20 cellular contexts compared by ENCODE assay signal in genomic region chr20:13341737-13342393, GRCh38.
DNase-seq lines count a peak whose midpoint lies in the region; ATAC-seq and TF ChIP-seq lines count a peak whose summit lies in the region.
"Had no signal": no experiment of that assay in that cellular context is flagged by ENCODE, and none has a peak within 500 bp of the region (broad histone marks: within the 10 kb centered on the region; RNA-seq: fewer than 3 reads in every experiment).

No MANE protein-coding gene starts in this region.

- CTCF ChIA-PET in HEK293T (lab: Yijun Ruan, JAX) = no interaction called here

- POLR2A ChIA-PET in HEK293T (lab: Yijun Ruan, JAX) = no interaction called here

- H3K27me3 ChIP-seq in smooth muscle cell (ENCODE audit: low read depth) (no peaks in the 10 kb centered on the region), spleen (replicated peaks in 1 of 7) (no peaks in the 10 kb centered on the region)
- H3K27me3 ChIP-seq: ascending aorta, colonic mucosa, gastrocnemius medialis, ovary had no signal

- H3K27ac ChIP-seq in smooth muscle cell (ENCODE audit: low read depth) (peak overlapping the region; percentile 96), spleen (no peak overlapping the region)
- H3K27ac ChIP-seq: ascending aorta, colonic mucosa, gastrocnemius medialis, ovary, WERI-Rb-1 had no signal

- no peak overlapping the region for H3K9ac ChIP-seq in smooth muscle cell (ENCODE audit: low read depth)

- H3K4me1 Mint-ChIP-seq in stimulated activated memory B cell treated with anti-CD40 and anti-IgM and Interleukin-4, amounts not matched to agents 10 μg/mL and 1 μg/mL and 100 μg/mL, for 72 hours = no peaks in the 10 kb centered on the region

- H3K9me3 Mint-ChIP-seq in stimulated activated memory B cell treated with anti-CD40 and anti-IgM and Interleukin-4, amounts not matched to agents 10 μg/mL and 1 μg/mL and 100 μg/mL, for 72 hours = no peaks in the 10 kb centered on the region
- H3K9me3 Mint-ChIP-seq: type B pancreatic cell had no signal

- 65% methylated on average over 9 of the region's 9 CpGs for WGBS in smooth muscle cell (ENCODE audit: low lambda C conversion rate)
- WGBS in spleen, 5 donors = 82 to 91% (median 84%) methylated on average over 9 of the region's 9 CpGs

- no peak overlapping the region for H2AFZ ChIP-seq in smooth muscle cell (ENCODE audit: low read depth)

- no peaks in the 10 kb centered on the region for H3K9me3 ChIP-seq in smooth muscle cell (replicated peaks; ENCODE audit: low read depth)
- no peaks in the 10 kb centered on the region for H3K9me3 ChIP-seq in spleen
- H3K9me3 ChIP-seq: ascending aorta, colonic mucosa, gastrocnemius medialis, ovary had no signal

- peak overlapping the region; percentile 53 for H3K4me2 ChIP-seq in smooth muscle cell

- no peak overlapping the region for H3K4me3 ChIP-seq in smooth muscle cell
- no peak overlapping the region for H3K4me3 ChIP-seq in spleen
- H3K4me3 ChIP-seq: ascending aorta, colonic mucosa, gastrocnemius medialis, ovary had no signal

- H3K27me3 Mint-ChIP-seq in stimulated activated memory B cell treated with anti-CD40 and anti-IgM and Interleukin-4, amounts not matched to agents 10 μg/mL and 1 μg/mL and 100 μg/mL, for 72 hours = no peaks in the 10 kb centered on the region

- DNase-seq in activated CD4-positive, alpha-beta T cell treated with anti-CD3 and anti-CD28 coated beads for 48 hours = peak; percentile 33
- no peak for DNase-seq in activated CD4-positive, alpha-beta T cell treated with anti-CD3 and anti-CD28 coated beads for 4 hours
- DNase-seq in RPMI8226 (peak; percentile 7), smooth muscle cell (lab: John Stamatoyannopoulos, UW; ENCODE audit: unreplicated experiment) (no peak), HEK293T (ENCODE audit: extremely low spot score) (no peak), spleen (no peak)
- DNase-seq: 8988T; activated gamma-delta T cell treated with Interleukin-2 at 50 U/mL for 16 hours; C1 segment of cervical spinal cord; colonic mucosa; gastrocnemius medialis; H7; NCI-H1417 treated with DMSO at 0.1 percent for 48 hours; NK-92 treated with Interleukin-12 subunit alpha and Interleukin-12 subunit beta, amount 100 ng/mL, for 24 hours; ovary; WERI-Rb-1 had no signal

- intact Hi-C loops in spleen (cut with DNase I; ENCODE audit: low total_unique reads) = no loop called here

- peaks cover 3% of the 10 kb centered on the region for H3F3A ChIP-seq in smooth muscle cell (ENCODE audit: low read depth)

- H3K4me1 ChIP-seq in smooth muscle cell (ENCODE audit: low read depth) (no peaks in the 10 kb centered on the region), spleen (no peaks in the 10 kb centered on the region)
- H3K4me1 ChIP-seq: colonic mucosa, gastrocnemius medialis had no signal

- peak; percentile 54 for ATAC-seq in HG02610 (IDR thresholded peaks at IDR 0.05; ENCODE audit: unreplicated experiment)
- no peak for ATAC-seq in stimulated activated memory B cell treated with anti-CD40 and anti-IgM and Interleukin-4, amounts not matched to agents 10 μg/mL and 1 μg/mL and 100 μg/mL, for 72 hours
- ATAC-seq: gastrocnemius medialis had no signal

- no peak for TF ChIP-seq CTCF in smooth muscle cell (IDR thresholded peaks at IDR 0.05; ENCODE audit: borderline replicate concordance, insufficient read depth, poor library complexity, severe bottlenecking)
- no peak for TF ChIP-seq CTCF in spleen (IDR thresholded peaks at IDR 0.05 in 8 of 11, conservative IDR thresholded peaks at IDR 0.05 in 3 of 11)

- no peaks in the 10 kb centered on the region for H3K36me3 Mint-ChIP-seq in stimulated activated memory B cell treated with anti-CD40 and anti-IgM and Interleukin-4, amounts not matched to agents 10 μg/mL and 1 μg/mL and 100 μg/mL, for 72 hours

- no peaks in the 10 kb centered on the region for H4K20me1 ChIP-seq in smooth muscle cell (ENCODE audit: low read depth)

- H3K27ac Mint-ChIP-seq in stimulated activated memory B cell treated with anti-CD40 and anti-IgM and Interleukin-4, amounts not matched to agents 10 μg/mL and 1 μg/mL and 100 μg/mL, for 72 hours = no peak overlapping the region
- H3K27ac Mint-ChIP-seq: type B pancreatic cell had no signal

- H3K4me3 Mint-ChIP-seq in stimulated activated memory B cell treated with anti-CD40 and anti-IgM and Interleukin-4, amounts not matched to agents 10 μg/mL and 1 μg/mL and 100 μg/mL, for 72 hours = no peak overlapping the region
- H3K4me3 Mint-ChIP-seq: type B pancreatic cell had no signal

- TF ChIP-seq POLR2A in spleen (IDR thresholded peaks at IDR 0.05) = no peak

- H3K79me2 ChIP-seq in smooth muscle cell (ENCODE audit: low read depth) = no peaks in the 10 kb centered on the region

- H3K36me3 ChIP-seq in smooth muscle cell (ENCODE audit: low read depth) (no peaks in the 10 kb centered on the region), spleen (no peaks in the 10 kb centered on the region)
- H3K36me3 ChIP-seq: ascending aorta, colonic mucosa, gastrocnemius medialis, ovary, WERI-Rb-1 had no signal

TF ChIP-seq in HEK293T, 16 proteins besides CTCF, POLR2A, EP300 and RAD21:
- no peak for TF ChIP-seq ELF4 (IDR thresholded peaks at IDR 0.05)
- no peak for TF ChIP-seq LEF1 (IDR thresholded peaks at IDR 0.05; ENCODE audit: borderline replicate concordance)
- TF ChIP-seq CTBP1 (IDR thresholded peaks at IDR 0.05; ENCODE audit: borderline replicate concordance) = no peak
- no peak for TF ChIP-seq ZNF384 (IDR thresholded peaks at IDR 0.05)
- TF ChIP-seq SP1 (IDR thresholded peaks at IDR 0.05) = no peak
- no peak for TF ChIP-seq L3MBTL2 (conservative IDR thresholded peaks at IDR 0.05)
- no peak for TF ChIP-seq ARNT (IDR thresholded peaks at IDR 0.05)
- no peak for TF ChIP-seq BHLHE40 (IDR thresholded peaks at IDR 0.05; ENCODE audit: borderline replicate concordance)
- TF ChIP-seq FOXK2 (IDR thresholded peaks at IDR 0.05) = no peak
- TF ChIP-seq SUZ12 (IDR thresholded peaks at IDR 0.05) = no peak
- TF ChIP-seq TARDBP (IDR thresholded peaks at IDR 0.05) = no peak
- TF ChIP-seq FOXA1 (IDR thresholded peaks at IDR 0.05) = no peak
- no peak for TF ChIP-seq FOXM1 (IDR thresholded peaks at IDR 0.05; ENCODE audit: borderline replicate concordance)
- TF ChIP-seq HDGF (IDR thresholded peaks at IDR 0.05; ENCODE audit: borderline replicate concordance) = no peak
- TF ChIP-seq PKNOX1 (IDR thresholded peaks at IDR 0.05) = no peak
- no peak for TF ChIP-seq NFRKB (IDR thresholded peaks at IDR 0.05)

Comparison
In these comparisons a context has a peak if more than half of its experiments do, and no peak if none do; other contexts are left out.
1. DNase-seq: peak in activated CD4-positive, alpha-beta T cell treated with anti-CD3 and anti-CD28 coated beads for 48 hours (single experiment) and RPMI8226 (single experiment); none in activated CD4-positive, alpha-beta T cell treated with anti-CD3 and anti-CD28 coated beads for 4 hours (0 of 2), smooth muscle cell (single experiment), HEK293T (single experiment) and spleen (single experiment).